ENCODE assay signal across 10 cellular contexts in the genomic region with DNA sequence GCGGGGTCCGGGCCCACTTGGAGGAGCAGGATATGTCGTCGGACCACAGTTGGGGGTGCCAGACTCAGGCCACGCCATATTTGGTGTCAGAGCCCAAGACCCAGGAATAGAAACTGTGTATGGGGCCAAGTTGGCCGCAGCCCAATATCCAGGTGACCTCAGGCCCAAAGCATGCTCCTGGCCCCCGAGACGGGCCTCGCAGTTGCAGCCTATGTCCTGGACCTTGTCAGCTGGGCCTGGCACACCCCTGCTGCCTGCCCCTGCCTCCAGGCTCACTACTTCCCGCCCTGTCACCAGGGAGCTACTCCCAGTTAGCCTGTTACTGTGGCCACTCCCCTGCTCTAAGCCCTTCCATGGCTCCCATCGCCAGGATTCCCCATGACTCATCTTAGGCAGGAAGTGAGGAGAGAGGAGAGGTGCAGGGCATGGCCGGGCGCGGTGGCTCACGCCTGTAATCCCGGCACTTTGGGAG. TPM values are rescaled to one million over a fixed set of nuclear protein-coding genes. Genes with fewer than 3 reads are reported as not detected.
DNase-seq lines count a peak whose midpoint lies in the region; ATAC-seq, FAIRE-seq and TF ChIP-seq lines count a peak whose summit lies in the region.
"Had no signal": no experiment of that assay in that cellular context is flagged by ENCODE, and none has a peak within 500 bp of the region (broad histone marks: within the 10 kb centered on the region; RNA-seq: fewer than 3 reads in every experiment).

No MANE protein-coding gene starts in this region.

- H2AFZ ChIP-seq in hepatocyte: no peak overlapping the region

- H3K27ac ChIP-seq in body of pancreas: peak overlapping the region; percentile 1 to 46 (median 26)
- H3K27ac ChIP-seq in hepatocyte: peak overlapping the region; percentile 27
- H3K27ac ChIP-seq in small intestine (ENCODE audit: low read depth in 1 of 2, low read length in 1 of 2): peak overlapping the region in 1 of 2 donors; percentile 60

- H3K4me3 ChIP-seq in HFF-Myc (replicated peaks; ENCODE audit: low read depth, low read length) (no peak overlapping the region), body of pancreas (no peak overlapping the region), hepatocyte (no peak overlapping the region), small intestine (ENCODE audit: low read depth in 1 of 2, low read length in 2 of 2) (no peak overlapping the region)

- H3K9me3 ChIP-seq in body of pancreas (no peaks in the 10 kb centered on the region), hepatocyte (ENCODE audit: low read depth) (no peaks in the 10 kb centered on the region), small intestine (ENCODE audit: control insufficient read depth, low read depth) (no peaks in the 10 kb centered on the region)

- H3K36me3 ChIP-seq in body of pancreas (replicated peaks in 1 of 2; ENCODE audit: insufficient read depth in 1 of 2, low read depth in 2 of 2): no peaks in the 10 kb centered on the region
- H3K36me3 ChIP-seq in hepatocyte (replicated peaks; ENCODE audit: insufficient read depth, low read depth): no peaks in the 10 kb centered on the region
- H3K36me3 ChIP-seq in small intestine (ENCODE audit: control insufficient read depth in 2 of 2, insufficient read depth in 2 of 2, low read length in 2 of 2): no peaks in the 10 kb centered on the region

- H3K79me2 ChIP-seq in hepatocyte: no peaks in the 10 kb centered on the region

- no peak overlapping the region for H3K27ac Mint-ChIP-seq in glutamatergic neuron (ENCODE audit: unreplicated experiment)

- 54 to 79% methylated on average over 7 to 16 of the region's 16 CpGs for WGBS in body of pancreas, 2 donors
- 75% methylated on average over 16 of the region's 16 CpGs for WGBS in hepatocyte (ENCODE audit: low lambda C conversion rate, missing lambda C conversion rate)
- 34 to 51% (median 39%) methylated on average over 16 of the region's 16 CpGs for WGBS in small intestine, 3 donors

- intact Hi-C loops in body of pancreas (cut with DNase I): no loop called here

- FAIRE-seq in small intestine (lab: Jason Lieb, UNC): no peak

- DNase-seq in HFF-Myc (ENCODE audit: extremely low read depth, low read depth) (peak; percentile 61), body of pancreas (peak; percentile 58 to 83 (median 73)), hepatocyte (ENCODE audit: low spot score) (peak; percentile 79), small intestine (peak; percentile 65), mucosa of gallbladder (ENCODE audit: low spot score) (no peak), glutamatergic neuron (no peak)
- DNase-seq in activated T-cell treated with anti-CD3 and anti-CD28 coated beads, Interleukin-2, amount 50 U/mL, for 1 hour: no peak
- DNase-seq in activated CD4-positive, alpha-beta T cell treated with anti-CD3 and anti-CD28 coated beads for 4 hours: no peak
- DNase-seq: activated CD4-positive, alpha-beta T cell treated with anti-CD3 and anti-CD28 coated beads for 1 hour; NCI-H345 had no signal

- peaks cover 14% of the 10 kb centered on the region for H3K4me1 ChIP-seq in body of pancreas
- H3K4me1 ChIP-seq in hepatocyte (ENCODE audit: insufficient read depth): peaks cover 4% of the 10 kb centered on the region
- H3K4me1 ChIP-seq in small intestine (ENCODE audit: control insufficient read depth in 2 of 2, insufficient read depth in 1 of 2, low read depth in 1 of 2, low read length in 1 of 2): no peaks in the 10 kb centered on the region

- peaks cover 18% of the 10 kb centered on the region for H3K4me1 Mint-ChIP-seq in glutamatergic neuron (ENCODE audit: low read depth, unreplicated experiment)

- H3K4me2 ChIP-seq in hepatocyte: no peak overlapping the region

- peaks cover 5% of the 10 kb centered on the region for H3K36me3 Mint-ChIP-seq in glutamatergic neuron (ENCODE audit: unreplicated experiment)

- H3K27me3 Mint-ChIP-seq in glutamatergic neuron (ENCODE audit: unreplicated experiment): peaks cover 7% of the 10 kb centered on the region

- H3K27me3 ChIP-seq in body of pancreas (no peaks in the 10 kb centered on the region), hepatocyte (no peaks in the 10 kb centered on the region), small intestine (ENCODE audit: control insufficient read depth in 2 of 2, insufficient read depth in 2 of 2, low read length in 2 of 2) (no peaks in the 10 kb centered on the region)

- H4K20me1 ChIP-seq in hepatocyte (ENCODE audit: insufficient read depth, poor library complexity, severe bottlenecking): no peaks in the 10 kb centered on the region

- TF ChIP-seq CTCF in HFF-Myc (IDR thresholded peaks at IDR 0.05; ENCODE audit: low read depth, low read length, missing control alignments) (no peak), body of pancreas (IDR thresholded peaks at IDR 0.05) (no peak), hepatocyte (IDR thresholded peaks at IDR 0.05; ENCODE audit: poor library complexity) (no peak), glutamatergic neuron (IDR thresholded peaks at IDR 0.05; ENCODE audit: partially characterized antibody, unreplicated experiment) (no peak)

- peak; percentile 84 for ATAC-seq in body of pancreas

- TF ChIP-seq POLR2A in body of pancreas (IDR thresholded peaks at IDR 0.05): no peak

- no peak overlapping the region for H3K4me3 Mint-ChIP-seq in glutamatergic neuron (ENCODE audit: unreplicated experiment)

- peaks cover 1% of the 10 kb centered on the region for H3K9me3 Mint-ChIP-seq in glutamatergic neuron (ENCODE audit: unreplicated experiment)

- H3K9me2 ChIP-seq in hepatocyte (replicated peaks; ENCODE audit: insufficient read depth): no peaks in the 10 kb centered on the region

RNA-seq across cellular contexts. Expression of a gene that starts 23.1 kb away (rescaled TPM):
- 1 to 10 TPM; 3.1 to 6.9 TPM for total RNA-seq in body of pancreas
- total RNA-seq in hepatocyte: 3.3 and 4.4 TPM in 2 replicates
- polyA plus RNA-seq in hepatocyte: 2.2 and 5.8 TPM in 2 replicates
- polyA plus RNA-seq in small intestine: 10 to 100 TPM in 1 of 3 donors, 1 to 10 TPM in 2; 1.1 to 23.0 (median 3.2) TPM
- total RNA-seq in mucosa of gallbladder: 8.7 TPM
- total RNA-seq in glutamatergic neuron (ENCODE audit: unreplicated experiment): 61.4 TPM

RNA-seq across cellular contexts. Expression of a gene that starts 48.4 kb away (rescaled TPM):
- total RNA-seq in body of pancreas (10 to 100 TPM; 41.8 to 50.8 TPM), hepatocyte (119 and 136 TPM in 2 replicates), mucosa of gallbladder (240 TPM), glutamatergic neuron (ENCODE audit: unreplicated experiment) (148 TPM)
- polyA plus RNA-seq in hepatocyte (407 and 438 TPM in 2 replicates), small intestine (100 to 1,000 TPM in 2 of 3 donors, 10 to 100 TPM in 1; 70.0 to 136 (median 101) TPM)

RNA-seq across cellular contexts. Expression of a gene that starts 57.2 kb away (rescaled TPM):
- total RNA-seq in body of pancreas (not detected), hepatocyte (0.33 TPM in 1 of 2 replicates, not detected in the other), mucosa of gallbladder (1.7 TPM), glutamatergic neuron (ENCODE audit: unreplicated experiment) (1.1 TPM)
- polyA plus RNA-seq in hepatocyte (0.60 TPM in 1 of 2 replicates, not detected in the other), small intestine (under 1 TPM in 1 of 3 donors, not detected in 2; 0.10 TPM)

Comparison
In these comparisons a context has a peak if more than half of its experiments do, and no peak if none do; other contexts are left out.
1. DNase-seq: peak in HFF-Myc (single experiment), body of pancreas (4 of 4), hepatocyte (single experiment) and small intestine (single experiment); none in activated T-cell treated with anti-CD3 and anti-CD28 coated beads, Interleukin-2, amount 50 U/mL, for 1 hour (single experiment), activated CD4-positive, alpha-beta T cell treated with anti-CD3 and anti-CD28 coated beads for 4 hours (0 of 2), mucosa of gallbladder (single experiment) and glutamatergic neuron (single experiment).